In the genomic region with DNA sequence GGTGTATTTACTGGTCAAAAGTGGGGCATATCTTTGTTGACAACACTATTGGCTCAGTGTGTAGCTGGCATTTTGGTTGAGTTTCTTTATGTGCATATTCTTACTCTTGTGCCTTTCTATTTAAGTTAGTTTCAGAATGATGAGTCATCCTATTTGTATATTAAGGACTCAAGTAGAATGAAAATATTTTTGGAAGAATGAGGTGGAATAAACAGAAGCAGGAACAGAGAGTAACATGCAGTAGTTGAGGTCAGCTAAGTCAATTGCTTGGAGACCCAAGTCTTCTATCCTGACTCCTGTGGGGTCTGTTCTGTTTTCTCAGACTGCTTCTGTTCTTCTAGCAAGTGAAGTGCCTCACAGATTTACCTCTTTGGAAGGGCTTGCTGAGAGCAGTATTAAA, we compare ENCODE assay signal across 3 cellular contexts.
TF ChIP-seq lines count a peak whose summit lies in the region.

No MANE protein-coding gene starts in this region.

TF ChIP-seq in HEK293, 187 proteins besides CTCF, POLR2A, EP300 and RAD21:
- TF ChIP-seq, protein P1, sequence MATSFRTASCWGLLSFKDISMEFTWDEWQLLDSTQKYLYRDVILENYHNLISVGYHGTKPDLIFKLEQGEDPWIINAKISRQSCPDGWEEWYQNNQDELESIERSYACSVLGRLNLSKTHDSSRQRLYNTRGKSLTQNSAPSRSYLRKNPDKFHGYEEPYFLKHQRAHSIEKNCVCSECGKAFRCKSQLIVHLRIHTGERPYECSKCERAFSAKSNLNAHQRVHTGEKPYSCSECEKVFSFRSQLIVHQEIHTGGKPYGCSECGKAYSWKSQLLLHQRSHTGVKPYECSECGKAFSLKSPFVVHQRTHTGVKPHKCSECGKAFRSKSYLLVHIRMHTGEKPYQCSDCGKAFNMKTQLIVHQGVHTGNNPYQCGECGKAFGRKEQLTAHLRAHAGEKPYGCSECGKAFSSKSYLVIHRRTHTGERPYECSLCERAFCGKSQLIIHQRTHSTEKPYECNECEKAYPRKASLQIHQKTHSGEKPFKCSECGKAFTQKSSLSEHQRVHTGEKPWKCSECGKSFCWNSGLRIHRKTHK (tag by site-specific recombination; IDR thresholded peaks at IDR 0.05) = no peak
- TF ChIP-seq SETDB1 (IDR thresholded peaks at IDR 0.05; ENCODE audit: insufficient read length, low read length) = peak; percentile 36

TF ChIP-seq in IMR-90, 13 proteins besides CTCF, POLR2A, EP300 and RAD21:
- TF ChIP-seq, protein P2, sequence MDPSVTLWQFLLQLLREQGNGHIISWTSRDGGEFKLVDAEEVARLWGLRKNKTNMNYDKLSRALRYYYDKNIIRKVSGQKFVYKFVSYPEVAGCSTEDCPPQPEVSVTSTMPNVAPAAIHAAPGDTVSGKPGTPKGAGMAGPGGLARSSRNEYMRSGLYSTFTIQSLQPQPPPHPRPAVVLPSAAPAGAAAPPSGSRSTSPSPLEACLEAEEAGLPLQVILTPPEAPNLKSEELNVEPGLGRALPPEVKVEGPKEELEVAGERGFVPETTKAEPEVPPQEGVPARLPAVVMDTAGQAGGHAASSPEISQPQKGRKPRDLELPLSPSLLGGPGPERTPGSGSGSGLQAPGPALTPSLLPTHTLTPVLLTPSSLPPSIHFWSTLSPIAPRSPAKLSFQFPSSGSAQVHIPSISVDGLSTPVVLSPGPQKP (IDR thresholded peaks at IDR 0.05; ENCODE audit: borderline replicate concordance, low read depth, low read length) = no peak
- TF ChIP-seq NFE2L2 (IDR thresholded peaks at IDR 0.05; ENCODE audit: low read depth, low read length) = peak; percentile 81
- TF ChIP-seq MAFK (IDR thresholded peaks at IDR 0.05; ENCODE audit: low read depth, low read length) = peak; percentile 69
- TF ChIP-seq FOS (IDR thresholded peaks at IDR 0.05; ENCODE audit: low read depth, low read length) = peak; percentile 86
- peak; percentile 16; the same call in 1 of the 2 replicates for TF ChIP-seq BHLHE40 (IDR thresholded peaks at IDR 0.05; ENCODE audit: low read depth, low read length)

TF ChIP-seq in WTC11, 78 proteins besides CTCF, POLR2A, EP300 and RAD21:
- TF ChIP-seq NFATC4 (CRISPR knock-in tag; IDR thresholded peaks at IDR 0.05) = no peak
- no peak for TF ChIP-seq SP1 (CRISPR knock-in tag; conservative IDR thresholded peaks at IDR 0.05)
- no peak for TF ChIP-seq GTF2I (CRISPR knock-in tag; conservative IDR thresholded peaks at IDR 0.05)
- TF ChIP-seq TEAD4 (CRISPR knock-in tag; IDR thresholded peaks at IDR 0.05) = no peak
